Comparison of ENCODE assay signal across 19 cellular contexts in genomic region chr13:113337556-113337955, GRCh38. TPM values are rescaled to one million over a fixed set of nuclear protein-coding genes. Genes with fewer than 3 reads are reported as not detected.
DNase-seq lines count a peak whose midpoint lies in the region; ATAC-seq and TF ChIP-seq lines count a peak whose summit lies in the region.
"Had no signal": no experiment of that assay in that cellular context is flagged by ENCODE, and none has a peak within 500 bp of the region (broad histone marks: within the 10 kb centered on the region; RNA-seq: fewer than 3 reads in every experiment).

No MANE protein-coding gene starts in this region.

- H3K9me3 Mint-ChIP-seq in WTC11 = no peaks in the 10 kb centered on the region
- H3K9me3 Mint-ChIP-seq: CD4-positive, CD25-positive, alpha-beta regulatory T cell had no signal

- no peaks in the 10 kb centered on the region for H3K9me2 ChIP-seq in HCT116 (ENCODE audit: insufficient read depth)

- DNase-seq in HCT116 (ENCODE audit: low read depth, low spot score) (no peak), WTC11 (ENCODE audit: low spot score) (peak; percentile 53), iPS-NIHi7 (ENCODE audit: extremely low spot score) (peak; percentile 58), osteoblast (ENCODE audit: insufficient read length, low spot score, missing footprints) (peak; percentile 10), thyroid gland (no peak), lower leg skin (ENCODE audit: low spot score in 2 of 2) (no peak), substantia nigra (lab: John Stamatoyannopoulos, UW) (no peak)
- DNase-seq: Caco-2; CD4-positive, CD25-positive, alpha-beta regulatory T cell; DMS153; EL; Kasumi-1; NCI-H1105 treated with DMSO at 0.1 percent for 48 hours; NCI-H187; NCI-H69; NK-92 treated with Interleukin-12 subunit alpha and Interleukin-12 subunit beta, amount 100 ng/mL, for 24 hours; RPMI8226 had no signal

- no TSS peak for BruUV-seq in HCT116 (replicated peaks; lab: Mats Ljungman, UMichigan)

- POLR2A ChIA-PET in HCT116 (lab: Charles Lee) = no interaction called here
- POLR2A ChIA-PET in WTC11 (lab: Charles Lee) = no interaction called here

- H3K36me3 ChIP-seq in HCT116 (ENCODE audit: control insufficient read depth in 1 of 2, insufficient read depth in 2 of 2, low read length in 2 of 2) = peaks cover 0 to under 1% of the 10 kb centered on the region in 2 experiments; a peak in 1 of 4 replicates
- H3K36me3 ChIP-seq in osteoblast (ENCODE audit: insufficient read depth, low read length) = no peaks in the 10 kb centered on the region
- no peaks in the 10 kb centered on the region for H3K36me3 ChIP-seq in thyroid gland

- H4K20me1 ChIP-seq in HCT116 (ENCODE audit: insufficient read depth) (no peaks in the 10 kb centered on the region), osteoblast (ENCODE audit: insufficient read depth, low read length) (no peaks in the 10 kb centered on the region)

- TF ChIP-seq CTCF in HCT116 (IDR thresholded peaks at IDR 0.05 in 2 of 3, conservative IDR thresholded peaks at IDR 0.05 in 1 of 3; ENCODE audit: borderline replicate concordance in 1 of 3, insufficient read depth in 1 of 3, low read depth in 2 of 3, low read length in 2 of 3) (no peak), WTC11 (IDR thresholded peaks at IDR 0.05) (no peak), osteoblast (IDR thresholded peaks at IDR 0.05; ENCODE audit: extremely low read depth, low read depth, low read length) (no peak), thyroid gland (IDR thresholded peaks at IDR 0.05) (no peak), lower leg skin (IDR thresholded peaks at IDR 0.05) (no peak)

- H3K4me3 Mint-ChIP-seq in WTC11 = no peak overlapping the region
- H3K4me3 Mint-ChIP-seq: B cell; CD4-positive, CD25-positive, alpha-beta regulatory T cell had no signal

- 73 to 83% methylated on average over 14 to 16 of the region's 17 CpGs for WGBS in thyroid gland, 2 donors
- 72 to 79% methylated on average over 17 of the region's 17 CpGs for WGBS in lower leg skin, 2 donors

- H3K4me3 ChIP-seq in HCT116 (replicated peaks in 1 of 2; ENCODE audit: low read depth in 1 of 2, low read length in 2 of 2) = no peak overlapping the region
- no peak overlapping the region for H3K4me3 ChIP-seq in osteoblast (ENCODE audit: insufficient read depth, low read length)
- H3K4me3 ChIP-seq in thyroid gland (replicated peaks in 1 of 3) = no peak overlapping the region
- no peak overlapping the region for H3K4me3 ChIP-seq in lower leg skin (ENCODE audit: low read depth, poor library complexity, severe bottlenecking)

- H3K4me2 ChIP-seq in HCT116 (ENCODE audit: low read length) = no peak overlapping the region
- no peak overlapping the region for H3K4me2 ChIP-seq in osteoblast (ENCODE audit: insufficient read depth, low read length)

- RAD21 ChIA-PET in HCT116 (lab: Charles Lee; ENCODE audit: low non-redundant PET in 1 of 2, low total read pairs in 2 of 2, uncharacterized antibody in 2 of 2, unreplicated experiment in 2 of 2) = no interaction called here

- no peaks in the 10 kb centered on the region for H3K27me3 ChIP-seq in HCT116 (ENCODE audit: insufficient read depth, low read length)
- H3K27me3 ChIP-seq in osteoblast (ENCODE audit: insufficient read depth, low read length) = no peaks in the 10 kb centered on the region
- H3K27me3 ChIP-seq in thyroid gland = no peaks in the 10 kb centered on the region

- H3K27ac ChIP-seq in HCT116 (ENCODE audit: low read depth, low read length) (no peak overlapping the region), osteoblast (ENCODE audit: low read depth, low read length) (no peak overlapping the region), thyroid gland (no peak overlapping the region), substantia nigra (ENCODE audit: low read depth, low read length, poor library complexity, severe bottlenecking) (no peak overlapping the region)

- H3K4me1 Mint-ChIP-seq in WTC11 = peaks cover 7% of the 10 kb centered on the region
- H3K4me1 Mint-ChIP-seq: B cell; CD4-positive, CD25-positive, alpha-beta regulatory T cell had no signal

- no peaks in the 10 kb centered on the region for H3K9me3 ChIP-seq in HCT116 (ENCODE audit: control insufficient read depth in 1 of 2, insufficient read depth in 1 of 2, low read depth in 1 of 2, low read length in 2 of 2)
- no peaks in the 10 kb centered on the region for H3K9me3 ChIP-seq in osteoblast (ENCODE audit: low read depth, low read length)
- H3K9me3 ChIP-seq in thyroid gland = no peaks in the 10 kb centered on the region
- H3K9me3 ChIP-seq: Caco-2 had no signal

- peak overlapping the region; percentile 86; the same call in 1 of the 2 replicates for H3K27ac Mint-ChIP-seq in WTC11
- H3K27ac Mint-ChIP-seq: B cell; CD4-positive, CD25-positive, alpha-beta regulatory T cell had no signal

- no peaks in the 10 kb centered on the region for H3K27me3 Mint-ChIP-seq in WTC11 (ENCODE audit: low read depth)

- H2AFZ ChIP-seq in HCT116 (ENCODE audit: low read depth, low read length, poor library complexity, severe bottlenecking) (no peak overlapping the region), osteoblast (ENCODE audit: low read length) (no peak overlapping the region)

- no peak for TF ChIP-seq POLR2A in HCT116 (IDR thresholded peaks at IDR 0.05; ENCODE audit: borderline replicate concordance, extremely low read depth, insufficient read depth, insufficient read length)
- no peak for TF ChIP-seq POLR2A in thyroid gland (IDR thresholded peaks at IDR 0.05)
- no peak for TF ChIP-seq POLR2A in lower leg skin (IDR thresholded peaks at IDR 0.05)

- CTCF ChIA-PET in HCT116 (lab: Charles Lee) = no interaction called here
- CTCF ChIA-PET in WTC11 (lab: Charles Lee) = interaction anchor here (2.5 to 3.3 kb wide), 2 partner anchors 54 to 57 kb away, joined by 8 to 11 read pairs; no protein-coding TSS in a partner anchor

- intact Hi-C loops in HCT116 (cut with micrococcal nuclease) = no loop called here
- intact Hi-C loops in thyroid gland (cut with DNase I) = no loop called here
- intact Hi-C loops in lower leg skin (cut with DNase I; ENCODE audit: low total_unique reads) = no loop called here

- H3K4me1 ChIP-seq in HCT116 (ENCODE audit: control insufficient read depth in 1 of 2, insufficient read depth in 2 of 2, low read length in 2 of 2) (peaks cover 0 to 8% of the 10 kb centered on the region in 2 experiments; a peak in 1 of 4 replicates), osteoblast (ENCODE audit: insufficient read depth, low read length) (no peaks in the 10 kb centered on the region), thyroid gland (no peaks in the 10 kb centered on the region)
- H3K4me1 ChIP-seq: Caco-2 had no signal

- ATAC-seq in HCT116 = peak; percentile 62
- peak; percentile 89 for ATAC-seq in WTC11
- ATAC-seq in HG03342 (IDR thresholded peaks at IDR 0.05; ENCODE audit: unreplicated experiment) = no peak

- peaks cover 48% of the 10 kb centered on the region for H3K36me3 Mint-ChIP-seq in WTC11
- H3K36me3 Mint-ChIP-seq: CD4-positive, CD25-positive, alpha-beta regulatory T cell had no signal

- H3K79me2 ChIP-seq in HCT116 (ENCODE audit: insufficient read depth, low read length) = no peaks in the 10 kb centered on the region
- H3K79me2 ChIP-seq in osteoblast (ENCODE audit: insufficient read depth, low read length) = no peaks in the 10 kb centered on the region

- TF ChIP-seq RAD21 in HCT116 (IDR thresholded peaks at IDR 0.05; ENCODE audit: low read depth) = no peak

- no peak overlapping the region for H3K9ac ChIP-seq in HCT116 (ENCODE audit: low read length)

TF ChIP-seq in WTC11, 78 proteins besides CTCF, POLR2A, EP300 and RAD21 (continues in another document):
- TF ChIP-seq ZSCAN18 (CRISPR knock-in tag; IDR thresholded peaks at IDR 0.05) = no peak
- TF ChIP-seq USF1 (CRISPR knock-in tag; IDR thresholded peaks at IDR 0.05) = 0 out of 2 replicates have a peak, but pooled peaks have one; percentile 53
- no peak for TF ChIP-seq ZNF396 (CRISPR knock-in tag; IDR thresholded peaks at IDR 0.05; ENCODE audit: borderline replicate concordance)
- TF ChIP-seq FOXP1 (CRISPR knock-in tag; IDR thresholded peaks at IDR 0.05; ENCODE audit: borderline replicate concordance) = no peak
- TF ChIP-seq E2F1 (CRISPR knock-in tag; IDR thresholded peaks at IDR 0.05) = no peak
- no peak for TF ChIP-seq CREB1 (CRISPR knock-in tag; IDR thresholded peaks at IDR 0.05)

RNA-seq across cellular contexts. Expression of gene GRTP1, which starts 26.4 kb away (rescaled TPM):
- total RNA-seq in HCT116 (2021; ENCODE audit: unreplicated experiment) = 30.3 TPM
- polyA plus RNA-seq in HCT116 (2012) = 14.0 and 20.9 TPM in 2 replicates
- 59.0 to 62.0 TPM (median 60.0 TPM) in 3 replicates for total RNA-seq in WTC11 (2021)
- total RNA-seq in osteoblast = 0.29 and 0.36 TPM in 2 replicates
- total RNA-seq in thyroid gland = 1 to 10 TPM; 1.7 to 5.7 (median 5.1) TPM
- 10 to 100 TPM; 23.8 to 38.1 (median 30.3) TPM for total RNA-seq in lower leg skin
- total RNA-seq: B cell; CD4-positive, CD25-positive, alpha-beta regulatory T cell had no signal

RNA-seq across cellular contexts. Expression of gene LAMP1, which starts 40.5 kb away (rescaled TPM):
- total RNA-seq in HCT116 (2021; ENCODE audit: unreplicated experiment) = 158 TPM
- polyA plus RNA-seq in HCT116 (2012) = 131 and 133 TPM in 2 replicates
- total RNA-seq in WTC11 (2021) = 135 to 150 TPM (median 140 TPM) in 3 replicates
- total RNA-seq in osteoblast = 211 and 216 TPM in 2 replicates
- 100 to 1,000 TPM; 169 to 227 (median 206) TPM for total RNA-seq in thyroid gland
- total RNA-seq in lower leg skin = 100 to 1,000 TPM; 198 to 240 (median 209) TPM

Comparison
In these comparisons a context has a peak if more than half of its experiments do, and no peak if none do; other contexts are left out.
1. DNase-seq: peak in WTC11 (single experiment), iPS-NIHi7 (single experiment) and osteoblast (single experiment); none in HCT116 (single experiment), thyroid gland (0 of 2), lower leg skin (0 of 2) and substantia nigra (0 of 49).